Comparison of ENCODE assay signal across 37 cellular contexts in genomic region chr5:139751236-139751635, GRCh38. TPM values are rescaled to one million over a fixed set of nuclear protein-coding genes. Genes with fewer than 3 reads are reported as not detected.
"Had no signal": no experiment of that assay in that cellular context is flagged by ENCODE, and none has a peak within 500 bp of the region (broad histone marks: within the 10 kb centered on the region; RNA-seq: fewer than 3 reads in every experiment).

No MANE protein-coding gene starts in this region.

- H3K9me3 Mint-ChIP-seq: activated B cell treated with CpG ODN at 0.5 μM for 24 hours; activated CD4-positive, alpha-beta memory T cell treated with anti-CD3 and anti-CD28 coated beads, Interleukin-2, amount 10 ng/mL, durations not matched to agents 7 days and 5 days; activated CD4-positive, alpha-beta T cell treated with anti-CD3 and anti-CD28 coated beads, Interleukin-2, amount 10 ng/mL, durations not matched to agents 24 days and 14 days; activated naive CD4-positive, alpha-beta T cell treated with anti-CD3 and anti-CD28 coated beads, Interleukin-2, amount 10 ng/mL, durations not matched to agents 7 days and 5 days; activated naive CD4-positive, alpha-beta T cell treated with anti-CD3 and anti-CD28 coated beads, Interleukin-2, amount 50 U/mL, for 24 hours; activated naive CD8-positive, alpha-beta T cell treated with anti-CD3 and anti-CD28 coated beads, Interleukin-2, amount 10 ng/mL, durations not matched to agents 7 days and 5 days; activated naive CD8-positive, alpha-beta T cell treated with anti-CD3 and anti-CD28 coated beads, Interleukin-2, amount 50 U/mL, for 24 hours; activated T-cell treated with anti-CD3 and anti-CD28 coated beads, Interleukin-2, amount 50 U/mL, for 24 hours; activated T-helper 2 cell treated with anti-CD3 and anti-CD28 coated beads, Interferon-gamma antibody, Interleukin-2, Interleukin-4, amounts not matched to agents 10 μg/mL and 5 μg/mL and 100 μg/mL, durations not matched to agents 14 hours and 24 hours and 36 hours; central memory CD8-positive, alpha-beta T cell; T-helper 1 cell treated with Interleukin-12 subunit alpha and Interleukin-12 subunit beta and Interleukin-4 antibody, amounts not matched to agents 30 μg/mL and 1 μg/mL, for 36 hours; T-helper 2 cell treated with Interferon-gamma antibody and Interleukin-4, amounts not matched to agents 5 μg/mL and 100 μg/mL, for 36 hours had no signal

- DNase-seq: activated B cell treated with CpG ODN at 0.5 μM for 24 hours; activated CD4-positive, alpha-beta memory T cell treated with anti-CD3 and anti-CD28 coated beads, Interleukin-2, amount 10 ng/mL, durations not matched to agents 7 days and 5 days; activated CD4-positive, alpha-beta T cell treated with anti-CD3 and anti-CD28 coated beads for 4 hours; activated CD4-positive, alpha-beta T cell treated with anti-CD3 and anti-CD28 coated beads, Interleukin-2, amount 10 ng/mL, durations not matched to agents 24 days and 14 days; activated CD4-positive, alpha-beta T cell treated with anti-CD3 and anti-CD28 coated beads, Interleukin-2, amount 50 U/mL, for 48 hours; activated CD4-positive, CD25-positive, alpha-beta regulatory T cell treated with anti-CD3 and anti-CD28 coated beads, Interleukin-2, amount 50 U/mL, for 72 hours; activated CD8-positive, alpha-beta memory T cell treated with anti-CD3 and anti-CD28 coated beads for 24 hours; activated CD8-positive, alpha-beta memory T cell treated with anti-CD3 and anti-CD28 coated beads, Interleukin-2, amount 10 ng/mL, durations not matched to agents 7 days and 5 days; activated CD8-positive, alpha-beta memory T cell treated with anti-CD3 and anti-CD28 coated beads, Interleukin-2, amount 50 U/mL, for 48 hours; activated CD8-positive, alpha-beta T cell treated with anti-CD3 and anti-CD28 coated beads, Interleukin-2, amount 10 ng/mL, durations not matched to agents 7 days and 5 days; activated effector memory CD4-positive, alpha-beta T cell treated with Interleukin-2 at 50 U/mL for 16 hours; activated gamma-delta T cell; activated naive CD4-positive, alpha-beta T cell treated with anti-CD3 and anti-CD28 coated beads, Interleukin-2, amount 10 ng/mL, durations not matched to agents 7 days and 5 days; activated naive CD4-positive, alpha-beta T cell treated with Interleukin-2 at 50 U/mL for 16 hours; activated naive CD8-positive, alpha-beta T cell treated with anti-CD3 and anti-CD28 coated beads, Interleukin-2, amount 10 ng/mL, durations not matched to agents 7 days and 5 days; activated naive CD8-positive, alpha-beta T cell treated with anti-CD3 and anti-CD28 coated beads, Interleukin-2, amount 50 U/mL, for 24 hours; activated T-cell treated with anti-CD3 and anti-CD28 coated beads, Interleukin-2, amount 50 U/mL, for 24 hours; activated T-cell treated with anti-CD3 and anti-CD28 coated beads, Interleukin-2, amount 50 U/mL, for 48 hours; amygdala; anterior cingulate cortex; caudate nucleus; cerebellar nuclear complex; T-helper 1 cell; T-helper 2 cell; T-helper 9 cell had no signal

- H3K36me3 ChIP-seq: ascending aorta, cardiac muscle cell had no signal

- ATAC-seq: activated CD8-positive, alpha-beta memory T cell treated with anti-CD3 and anti-CD28 coated beads, Interleukin-2, amount 10 ng/mL, durations not matched to agents 7 days and 5 days; activated CD8-positive, alpha-beta T cell treated with anti-CD3 and anti-CD28 coated beads, Interleukin-2, amount 10 ng/mL, durations not matched to agents 7 days and 5 days; activated naive CD8-positive, alpha-beta T cell treated with anti-CD3 and anti-CD28 coated beads, Interleukin-2, amount 50 U/mL, for 24 hours had no signal

- H3K4me3 Mint-ChIP-seq: activated B cell treated with CpG ODN at 0.5 μM for 24 hours; activated CD4-positive, alpha-beta memory T cell treated with anti-CD3 and anti-CD28 coated beads, Interleukin-2, amount 10 ng/mL, durations not matched to agents 7 days and 5 days; activated CD4-positive, alpha-beta T cell treated with anti-CD3 and anti-CD28 coated beads, Interleukin-2, amount 10 ng/mL, durations not matched to agents 24 days and 14 days; activated CD8-positive, alpha-beta memory T cell treated with anti-CD3 and anti-CD28 coated beads, Interleukin-2, amount 10 ng/mL, durations not matched to agents 7 days and 5 days; activated CD8-positive, alpha-beta T cell treated with anti-CD3 and anti-CD28 coated beads, Interleukin-2, amount 10 ng/mL, durations not matched to agents 7 days and 5 days; activated naive CD4-positive, alpha-beta T cell treated with anti-CD3 and anti-CD28 coated beads, Interleukin-2, amount 10 ng/mL, durations not matched to agents 7 days and 5 days; activated naive CD4-positive, alpha-beta T cell treated with anti-CD3 and anti-CD28 coated beads, Interleukin-2, amount 50 U/mL, for 24 hours; activated naive CD8-positive, alpha-beta T cell; activated naive CD8-positive, alpha-beta T cell treated with anti-CD3 and anti-CD28 coated beads, Interleukin-2, amount 10 ng/mL, durations not matched to agents 7 days and 5 days; activated naive CD8-positive, alpha-beta T cell treated with anti-CD3 and anti-CD28 coated beads, Interleukin-2, amount 50 U/mL, for 24 hours; activated T-cell treated with anti-CD3 and anti-CD28 coated beads, Interleukin-2, amount 50 U/mL, for 24 hours; brain; central memory CD8-positive, alpha-beta T cell; T-helper 1 cell treated with Interleukin-12 subunit alpha and Interleukin-12 subunit beta and Interleukin-4 antibody, amounts not matched to agents 30 μg/mL and 1 μg/mL, for 36 hours; T-helper 2 cell treated with Interferon-gamma antibody and Interleukin-4, amounts not matched to agents 5 μg/mL and 100 μg/mL, for 36 hours had no signal

- H3K4me3 ChIP-seq: ascending aorta, cardiac muscle cell had no signal

- H3K27ac ChIP-seq: ascending aorta, cardiac muscle cell, VCaP had no signal

- FAIRE-seq: bronchial epithelial cell, TTC549 had no signal

- H3K27ac Mint-ChIP-seq: activated CD4-positive, alpha-beta memory T cell treated with anti-CD3 and anti-CD28 coated beads, Interleukin-2, amount 10 ng/mL, durations not matched to agents 7 days and 5 days; activated CD4-positive, alpha-beta T cell treated with anti-CD3 and anti-CD28 coated beads, Interleukin-2, amount 10 ng/mL, durations not matched to agents 24 days and 14 days; activated CD8-positive, alpha-beta memory T cell treated with anti-CD3 and anti-CD28 coated beads, Interleukin-2, amount 10 ng/mL, durations not matched to agents 7 days and 5 days; activated CD8-positive, alpha-beta T cell treated with anti-CD3 and anti-CD28 coated beads, Interleukin-2, amount 10 ng/mL, durations not matched to agents 7 days and 5 days; activated naive CD4-positive, alpha-beta T cell treated with anti-CD3 and anti-CD28 coated beads, Interleukin-2, amount 10 ng/mL, durations not matched to agents 7 days and 5 days; activated naive CD8-positive, alpha-beta T cell; activated naive CD8-positive, alpha-beta T cell treated with anti-CD3 and anti-CD28 coated beads, Interleukin-2, amount 10 ng/mL, durations not matched to agents 7 days and 5 days; activated naive CD8-positive, alpha-beta T cell treated with anti-CD3 and anti-CD28 coated beads, Interleukin-2, amount 50 U/mL, for 24 hours; activated T-cell treated with anti-CD3 and anti-CD28 coated beads, Interleukin-2, amount 50 U/mL, for 24 hours; activated T-helper 2 cell treated with anti-CD3 and anti-CD28 coated beads, Interferon-gamma antibody, Interleukin-2, Interleukin-4, amounts not matched to agents 10 μg/mL and 5 μg/mL and 100 μg/mL, durations not matched to agents 14 hours and 24 hours and 36 hours; T-helper 1 cell treated with Interleukin-12 subunit alpha and Interleukin-12 subunit beta and Interleukin-4 antibody, amounts not matched to agents 30 μg/mL and 1 μg/mL, for 36 hours; T-helper 2 cell treated with Interferon-gamma antibody and Interleukin-4, amounts not matched to agents 5 μg/mL and 100 μg/mL, for 36 hours had no signal

- H3K9me3 ChIP-seq: ascending aorta had no signal

RNA-seq across cellular contexts. Expression of gene PSD2, which starts 44.4 kb away (rescaled TPM):
- total RNA-seq: activated B cell treated with CpG ODN at 0.5 μM for 24 hours; activated CD4-positive, alpha-beta memory T cell treated with anti-CD3 and anti-CD28 coated beads, Interleukin-2, amount 10 ng/mL, durations not matched to agents 7 days and 5 days; activated CD4-positive, alpha-beta T cell treated with anti-CD3 and anti-CD28 coated beads, Interleukin-2, amount 10 ng/mL, durations not matched to agents 24 days and 14 days; activated CD8-positive, alpha-beta memory T cell treated with anti-CD3 and anti-CD28 coated beads, Interleukin-2, amount 10 ng/mL, durations not matched to agents 7 days and 5 days; activated CD8-positive, alpha-beta T cell treated with anti-CD3 and anti-CD28 coated beads, Interleukin-2, amount 10 ng/mL, durations not matched to agents 7 days and 5 days; activated T-helper 2 cell treated with anti-CD3 and anti-CD28 coated beads, Interferon-gamma antibody, Interleukin-2, Interleukin-4, amounts not matched to agents 10 μg/mL and 5 μg/mL and 100 μg/mL, durations not matched to agents 14 hours and 24 hours and 36 hours; ascending aorta had no signal
